1 cellular context compared by ENCODE assay signal in genomic region chr4:22884157-22884556, GRCh38.
TF ChIP-seq lines count a peak whose summit lies in the region.

No MANE protein-coding gene starts in this region.

TF ChIP-seq in GM23338, 12 proteins besides CTCF, POLR2A, EP300 and RAD21 (continued from another document):
- TF ChIP-seq ZNF462 (CRISPR knock-in tag; IDR thresholded peaks at IDR 0.05) (no peak), CREB1 (CRISPR knock-in tag; IDR thresholded peaks at IDR 0.05; ENCODE audit: low read depth) (no peak), ETS1 (IDR thresholded peaks at IDR 0.05) (no peak)
